14 cellular contexts compared by ENCODE assay signal in genomic region chr4:98611649-98612317, GRCh38.
"Had no signal": no experiment of that assay in that cellular context is flagged by ENCODE, and none has a peak within 500 bp of the region (broad histone marks: within the 10 kb centered on the region; RNA-seq: fewer than 3 reads in every experiment).

No MANE protein-coding gene starts in this region.

- H3K36me3 ChIP-seq: ascending aorta, cardiac muscle cell, left ventricle myocardium inferior, tibial nerve had no signal

- H3K36me3 Mint-ChIP-seq: memory B cell; natural killer cell treated with Interleukin-12 subunit alpha and Interleukin-12 subunit beta and Interleukin-15 and Interleukin-18, amount 100 ng/mL, for 72 hours had no signal

- H3K27ac ChIP-seq: ascending aorta, cardiac muscle cell, left ventricle myocardium inferior had no signal

- DNase-seq: activated CD4-positive, alpha-beta T cell treated with anti-CD3 and anti-CD28 coated beads, Interleukin-2, amount 10 ng/mL, durations not matched to agents 7 days and 5 days; activated CD4-positive, CD25-positive, alpha-beta regulatory T cell; activated gamma-delta T cell treated with Interleukin-2 at 50 U/mL for 16 hours; activated T-cell treated with anti-CD3 and anti-CD28 coated beads, Interleukin-2, amount 50 U/mL, for 24 hours; left ventricle myocardium inferior; SK-N-SH; stimulated activated CD4-positive, alpha-beta T cell treated with anti-CD3 and anti-CD28 coated beads, Interleukin-4, amount 100 ng/mL, for 1 hour; stimulated activated CD8-positive, alpha-beta memory T cell treated with anti-CD3 and anti-CD28 coated beads, Interleukin-4, amount 100 ng/mL, for 48 hours had no signal

- H3K9me3 ChIP-seq: ascending aorta, left ventricle myocardium inferior, SK-N-SH, tibial nerve had no signal

- H3K4me3 ChIP-seq: ascending aorta, cardiac muscle cell, left ventricle myocardium inferior, tibial nerve had no signal

- H3K27me3 ChIP-seq: ascending aorta, cardiac muscle cell, tibial nerve had no signal

- H3K4me1 ChIP-seq: ascending aorta, left ventricle myocardium inferior had no signal

- H3K4me3 Mint-ChIP-seq: activated CD4-positive, alpha-beta T cell treated with anti-CD3 and anti-CD28 coated beads, Interleukin-2, amount 10 ng/mL, durations not matched to agents 7 days and 5 days; natural killer cell treated with Interleukin-12 subunit alpha and Interleukin-12 subunit beta and Interleukin-15 and Interleukin-18, amount 100 ng/mL, for 72 hours; T-helper 1 cell treated with Interleukin-12 subunit alpha and Interleukin-12 subunit beta and Interleukin-4 antibody, amounts not matched to agents 30 μg/mL and 1 μg/mL, for 36 hours had no signal

- H3K9me3 Mint-ChIP-seq: activated CD4-positive, alpha-beta T cell treated with anti-CD3 and anti-CD28 coated beads, Interleukin-2, amount 10 ng/mL, durations not matched to agents 7 days and 5 days; activated T-cell treated with anti-CD3 and anti-CD28 coated beads, Interleukin-2, amount 50 U/mL, for 24 hours; memory B cell; natural killer cell treated with Interleukin-12 subunit alpha and Interleukin-12 subunit beta and Interleukin-15 and Interleukin-18, amount 100 ng/mL, for 72 hours; T-helper 1 cell treated with Interleukin-12 subunit alpha and Interleukin-12 subunit beta and Interleukin-4 antibody, amounts not matched to agents 30 μg/mL and 1 μg/mL, for 36 hours had no signal

- H3K27ac Mint-ChIP-seq: memory B cell; T-helper 1 cell treated with Interleukin-12 subunit alpha and Interleukin-12 subunit beta and Interleukin-4 antibody, amounts not matched to agents 30 μg/mL and 1 μg/mL, for 36 hours had no signal

- H3K27me3 Mint-ChIP-seq: activated CD4-positive, alpha-beta T cell treated with anti-CD3 and anti-CD28 coated beads, Interleukin-2, amount 10 ng/mL, durations not matched to agents 7 days and 5 days; activated T-cell treated with anti-CD3 and anti-CD28 coated beads, Interleukin-2, amount 50 U/mL, for 24 hours; memory B cell had no signal
